In genomic region chr15:78988361-78988911, GRCh38 we compare ENCODE assay signal across 1 cellular context.
A peak's percentile ranks its signal among the peaks of the same experiment; 100 is the strongest.
TF ChIP-seq lines count a peak whose summit lies in the region.

No MANE protein-coding gene starts in this region.

TF ChIP-seq in HepG2, 621 proteins besides CTCF, POLR2A, EP300 and RAD21 (continued from another document and continues in another):
- 0 out of 2 replicates have a peak, but pooled peaks have one; percentile 63 for TF ChIP-seq ATF5 (CRISPR knock-in tag; IDR thresholded peaks at IDR 0.05; ENCODE audit: low read depth)
- TF ChIP-seq ZNF280D (CRISPR knock-in tag; IDR thresholded peaks at IDR 0.05) = peak; percentile 82
- peak; percentile 59 for TF ChIP-seq ZNF781 (CRISPR knock-in tag; IDR thresholded peaks at IDR 0.05; ENCODE audit: borderline replicate concordance, not compliant biosample characterization)
- TF ChIP-seq SNAPC2 (CRISPR knock-in tag; IDR thresholded peaks at IDR 0.05) = peak; percentile 89; the same call in 1 of the 2 replicates
- TF ChIP-seq ZBTB4 (CRISPR knock-in tag; IDR thresholded peaks at IDR 0.05; ENCODE audit: borderline replicate concordance) = peak; percentile 88
- no peak for TF ChIP-seq MTF1 (CRISPR knock-in tag; IDR thresholded peaks at IDR 0.05)
- TF ChIP-seq ZNF503 (CRISPR knock-in tag; IDR thresholded peaks at IDR 0.05) = no peak; the same call in 1 of the 2 replicates
- no peak for TF ChIP-seq ZNF33A (CRISPR knock-in tag; IDR thresholded peaks at IDR 0.05; ENCODE audit: borderline replicate concordance)
- no peak for TF ChIP-seq SMARCC2 (IDR thresholded peaks at IDR 0.05)
- peak; percentile 67; the same call in 1 of the 2 replicates for TF ChIP-seq TMF1 (CRISPR knock-in tag; IDR thresholded peaks at IDR 0.05; ENCODE audit: low read depth)
- TF ChIP-seq ZNF850 (CRISPR knock-in tag; conservative IDR thresholded peaks at IDR 0.05) = no peak
- no peak for TF ChIP-seq ZBTB40 (IDR thresholded peaks at IDR 0.05)
- TF ChIP-seq ZBTB40 (CRISPR knock-in tag; IDR thresholded peaks at IDR 0.05) = peak; percentile 68
- TF ChIP-seq HMGXB4 (CRISPR knock-in tag; IDR thresholded peaks at IDR 0.05; ENCODE audit: borderline replicate concordance in 1 of 2, low read depth in 1 of 2) = peak in 1 of 2 experiments; percentile 76; a peak in 1 of 4 replicates
- TF ChIP-seq KLF6 (CRISPR knock-in tag; IDR thresholded peaks at IDR 0.05) = peak; percentile 86
- peak; percentile 56; the same call in 1 of the 2 replicates for TF ChIP-seq RBFOX2 (IDR thresholded peaks at IDR 0.05; ENCODE audit: low read depth, low read length)
- TF ChIP-seq CREBL2 (CRISPR knock-in tag; IDR thresholded peaks at IDR 0.05; ENCODE audit: borderline replicate concordance) = no peak
- TF ChIP-seq SRSF1 (optimal IDR thresholded peaks at IDR 0.05; ENCODE audit: low read depth, low read length) = no peak
- TF ChIP-seq SMAD3 (CRISPR knock-in tag; IDR thresholded peaks at IDR 0.05) = 0 out of 2 replicates have a peak, but pooled peaks have one; percentile 45
- 0 out of 2 replicates have a peak, but pooled peaks have one; percentile 40 for TF ChIP-seq HNRNPL (IDR thresholded peaks at IDR 0.05; ENCODE audit: low read depth, low read length)
- TF ChIP-seq NR2F6 (IDR thresholded peaks at IDR 0.05) = no peak; the same call in 1 of the 2 replicates
- TF ChIP-seq NR2F6 (CRISPR knock-in tag; IDR thresholded peaks at IDR 0.05) = peak; percentile 81
- no peak for TF ChIP-seq ZSCAN29 (CRISPR knock-in tag; conservative IDR thresholded peaks at IDR 0.05)
- no peak for TF ChIP-seq CREM (IDR thresholded peaks at IDR 0.05)
- no peak for TF ChIP-seq CREM (CRISPR knock-in tag; IDR thresholded peaks at IDR 0.05)
- no peak for TF ChIP-seq FLYWCH1 (CRISPR knock-in tag; IDR thresholded peaks at IDR 0.05)
- no peak; the same call in 1 of the 2 replicates for TF ChIP-seq PLSCR1 (CRISPR knock-in tag; IDR thresholded peaks at IDR 0.05; ENCODE audit: borderline replicate concordance)
- TF ChIP-seq MTF2 (CRISPR knock-in tag; IDR thresholded peaks at IDR 0.05; ENCODE audit: borderline replicate concordance) = 0 out of 2 replicates have a peak, but pooled peaks have one; percentile 46
- TF ChIP-seq MBNL3 (CRISPR knock-in tag; conservative IDR thresholded peaks at IDR 0.05) = no peak
- peak; percentile 80 for TF ChIP-seq SPEN (CRISPR knock-in tag; IDR thresholded peaks at IDR 0.05; ENCODE audit: low read depth)
- peak; percentile 85 for TF ChIP-seq RXRB (CRISPR knock-in tag; IDR thresholded peaks at IDR 0.05; ENCODE audit: borderline replicate concordance)
- TF ChIP-seq BRF2 (CRISPR knock-in tag; IDR thresholded peaks at IDR 0.05) = peak; percentile 75; the same call in 1 of the 2 replicates
- no peak for TF ChIP-seq ZBTB42 (CRISPR knock-in tag; IDR thresholded peaks at IDR 0.05)
- TF ChIP-seq SUZ12 (IDR thresholded peaks at IDR 0.05; ENCODE audit: low read depth, low read length) = no peak
